Comparison of ENCODE assay signal across 27 cellular contexts in the genomic region with DNA sequence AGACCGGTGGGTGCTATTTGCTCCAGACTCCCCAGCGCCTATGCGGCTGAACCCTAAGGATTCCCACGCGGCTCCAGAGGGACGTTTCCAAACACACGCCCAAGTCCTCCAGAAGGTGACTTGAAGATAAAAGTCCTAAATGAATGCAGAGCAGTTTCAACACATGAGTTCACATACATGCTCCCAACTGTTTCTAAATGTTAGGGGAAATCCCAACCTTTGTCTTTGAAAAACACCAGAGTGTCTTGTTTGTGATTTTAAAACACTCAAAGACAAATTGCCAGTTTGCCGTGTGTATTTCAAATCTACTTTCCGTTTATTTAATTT.
"Had no signal": no experiment of that assay in that cellular context is flagged by ENCODE, and none has a peak within 500 bp of the region (broad histone marks: within the 10 kb centered on the region; RNA-seq: fewer than 3 reads in every experiment).

No MANE protein-coding gene starts in this region.

- H3K4me1 Mint-ChIP-seq: mesothelial cell of epicardium, naive B cell had no signal

- H3K27me3 ChIP-seq: colonic mucosa had no signal

- H3K36me3 Mint-ChIP-seq: mesothelial cell of epicardium, naive B cell had no signal

- FAIRE-seq: endometrium, islet of Langerhans, keratinocyte had no signal

- ATAC-seq: effector memory CD8-positive, alpha-beta T cell; esophagus mucosa; gastrocnemius medialis; heart right ventricle; left cardiac atrium; left lung; left ventricle myocardium superior; lower lobe of right lung; mucosa of descending colon had no signal

- H3K27ac Mint-ChIP-seq: dendritic cell treated with granulocyte-macrophage colony-stimulating factor and Interleukin-4, amounts not matched to agents 40 ng/mL and 50 ng/mL, for 4 days; effector memory CD8-positive, alpha-beta T cell; endodermal cell; mesothelial cell of epicardium; naive B cell had no signal

- DNase-seq: colonic mucosa; cortex of kidney; effector CD8-positive, alpha-beta T cell; effector memory CD8-positive, alpha-beta T cell; endodermal cell; erythroblast; esophagus squamous epithelium; foreskin fibroblast; foreskin melanocyte; gastrocnemius medialis; glutamatergic neuron; heart right ventricle; hippocampal formation; left cardiac atrium; lower lobe of right lung; mesendoderm; naive B cell had no signal

- H3K9me3 ChIP-seq: colonic mucosa, esophagus squamous epithelium, gastrocnemius medialis, heart right ventricle, left lung, lower lobe of right lung, mucosa of descending colon had no signal

- H3K9me3 Mint-ChIP-seq: dendritic cell treated with granulocyte-macrophage colony-stimulating factor and Interleukin-4, amounts not matched to agents 40 ng/mL and 50 ng/mL, for 4 days; effector memory CD8-positive, alpha-beta T cell; endodermal cell; mesothelial cell of epicardium had no signal

- H3K27ac ChIP-seq: colonic mucosa, epithelial cell of prostate, esophagus squamous epithelium, gastrocnemius medialis, heart right ventricle, left lung, lower lobe of right lung had no signal

- H3K36me3 ChIP-seq: colonic mucosa, esophagus squamous epithelium, gastrocnemius medialis, heart right ventricle, left lung, lower lobe of right lung had no signal

- H3K4me3 Mint-ChIP-seq: dendritic cell treated with granulocyte-macrophage colony-stimulating factor and Interleukin-4, amounts not matched to agents 40 ng/mL and 50 ng/mL, for 4 days; effector memory CD8-positive, alpha-beta T cell; endodermal cell; mesothelial cell of epicardium; naive B cell had no signal

- H3K4me3 ChIP-seq: colonic mucosa, esophagus squamous epithelium, gastrocnemius medialis, heart right ventricle, left lung, lower lobe of right lung, mucosa of descending colon had no signal

- H3K4me1 ChIP-seq: colonic mucosa, gastrocnemius medialis, heart right ventricle, left lung, lower lobe of right lung had no signal
